In the genomic region with DNA sequence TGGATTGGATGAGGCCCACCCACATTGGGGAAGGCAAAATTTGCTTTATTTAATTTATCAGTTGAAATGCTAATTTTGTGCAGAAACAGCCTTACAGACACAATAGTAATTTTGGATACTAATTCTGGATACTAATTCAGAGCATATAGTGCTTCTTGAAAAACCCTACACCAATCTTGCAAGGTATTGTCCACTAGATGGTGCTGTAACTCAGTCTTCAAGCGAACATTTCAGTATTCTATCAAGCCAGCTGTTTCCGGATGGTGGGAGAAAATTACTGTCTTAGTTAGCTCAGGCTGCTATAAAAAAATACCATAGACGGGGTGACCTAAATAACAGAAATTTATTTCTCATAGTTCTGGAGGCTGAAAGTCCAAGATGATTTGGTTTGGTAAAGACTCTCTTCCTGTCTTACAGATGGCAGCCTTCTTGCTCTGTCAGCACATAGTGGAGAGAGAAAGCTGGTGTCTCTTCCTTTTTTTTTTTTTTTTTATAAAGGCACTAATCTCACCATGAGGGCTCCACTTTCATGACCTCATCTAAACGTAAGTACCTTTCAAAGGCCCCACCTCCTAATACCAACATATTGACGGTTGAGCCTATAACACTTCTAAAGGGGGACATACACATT, we compare ENCODE assay signal across 8 cellular contexts.
DNase-seq lines count a peak whose midpoint lies in the region; ATAC-seq and TF ChIP-seq lines count a peak whose summit lies in the region.

No MANE protein-coding gene starts in this region.

- TF ChIP-seq EP300 in Ishikawa (IDR thresholded peaks at IDR 0.05; ENCODE audit: borderline replicate concordance), result no peak

- DNase-seq in Daoy (ENCODE audit: low read depth), result peak; percentile 3
- peak; percentile 62 for DNase-seq in SK-N-DZ (ENCODE audit: low spot score)
- peak; percentile 7 for DNase-seq in iPS-NIHi7 (ENCODE audit: extremely low spot score)
- DNase-seq in NCI-H526 treated with DMSO at 0.1 percent for 48 hours (lab: John Stamatoyannopoulos, UW), result no peak

- TF ChIP-seq RAD21 in Ishikawa (IDR thresholded peaks at IDR 0.05; ENCODE audit: low read depth), result peak; percentile 91

- ATAC-seq in GM21825 (IDR thresholded peaks at IDR 0.05; ENCODE audit: unreplicated experiment) (no peak), HG03520 (IDR thresholded peaks at IDR 0.05; ENCODE audit: unreplicated experiment) (no peak), GM18867 (IDR thresholded peaks at IDR 0.05; ENCODE audit: unreplicated experiment) (no peak)

TF ChIP-seq in Ishikawa, 13 proteins besides CTCF, POLR2A, EP300 and RAD21:
- TF ChIP-seq CREB1 (IDR thresholded peaks at IDR 0.05; ENCODE audit: low read depth) (no peak), EGR1 (IDR thresholded peaks at IDR 0.05) (no peak), USF1 (IDR thresholded peaks at IDR 0.05) (no peak), ZBTB7A (IDR thresholded peaks at IDR 0.05; ENCODE audit: low read depth) (no peak), YY1 (IDR thresholded peaks at IDR 0.05; ENCODE audit: low read depth) (no peak), CEBPB (IDR thresholded peaks at IDR 0.05) (no peak), TCF12 (IDR thresholded peaks at IDR 0.05; ENCODE audit: low read depth) (no peak), FOXM1 (IDR thresholded peaks at IDR 0.05; ENCODE audit: borderline replicate concordance, low read depth) (no peak), NFIC (IDR thresholded peaks at IDR 0.05) (no peak), TEAD4 (IDR thresholded peaks at IDR 0.05) (no peak), TAF1 (IDR thresholded peaks at IDR 0.05; ENCODE audit: low read depth) (no peak)
- TF ChIP-seq, protein P1, sequence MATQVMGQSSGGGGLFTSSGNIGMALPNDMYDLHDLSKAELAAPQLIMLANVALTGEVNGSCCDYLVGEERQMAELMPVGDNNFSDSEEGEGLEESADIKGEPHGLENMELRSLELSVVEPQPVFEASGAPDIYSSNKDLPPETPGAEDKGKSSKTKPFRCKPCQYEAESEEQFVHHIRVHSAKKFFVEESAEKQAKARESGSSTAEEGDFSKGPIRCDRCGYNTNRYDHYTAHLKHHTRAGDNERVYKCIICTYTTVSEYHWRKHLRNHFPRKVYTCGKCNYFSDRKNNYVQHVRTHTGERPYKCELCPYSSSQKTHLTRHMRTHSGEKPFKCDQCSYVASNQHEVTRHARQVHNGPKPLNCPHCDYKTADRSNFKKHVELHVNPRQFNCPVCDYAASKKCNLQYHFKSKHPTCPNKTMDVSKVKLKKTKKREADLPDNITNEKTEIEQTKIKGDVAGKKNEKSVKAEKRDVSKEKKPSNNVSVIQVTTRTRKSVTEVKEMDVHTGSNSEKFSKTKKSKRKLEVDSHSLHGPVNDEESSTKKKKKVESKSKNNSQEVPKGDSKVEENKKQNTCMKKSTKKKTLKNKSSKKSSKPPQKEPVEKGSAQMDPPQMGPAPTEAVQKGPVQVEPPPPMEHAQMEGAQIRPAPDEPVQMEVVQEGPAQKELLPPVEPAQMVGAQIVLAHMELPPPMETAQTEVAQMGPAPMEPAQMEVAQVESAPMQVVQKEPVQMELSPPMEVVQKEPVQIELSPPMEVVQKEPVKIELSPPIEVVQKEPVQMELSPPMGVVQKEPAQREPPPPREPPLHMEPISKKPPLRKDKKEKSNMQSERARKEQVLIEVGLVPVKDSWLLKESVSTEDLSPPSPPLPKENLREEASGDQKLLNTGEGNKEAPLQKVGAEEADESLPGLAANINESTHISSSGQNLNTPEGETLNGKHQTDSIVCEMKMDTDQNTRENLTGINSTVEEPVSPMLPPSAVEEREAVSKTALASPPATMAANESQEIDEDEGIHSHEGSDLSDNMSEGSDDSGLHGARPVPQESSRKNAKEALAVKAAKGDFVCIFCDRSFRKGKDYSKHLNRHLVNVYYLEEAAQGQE (IDR thresholded peaks at IDR 0.05; ENCODE audit: low read depth), result no peak
- TF ChIP-seq, protein P2, sequence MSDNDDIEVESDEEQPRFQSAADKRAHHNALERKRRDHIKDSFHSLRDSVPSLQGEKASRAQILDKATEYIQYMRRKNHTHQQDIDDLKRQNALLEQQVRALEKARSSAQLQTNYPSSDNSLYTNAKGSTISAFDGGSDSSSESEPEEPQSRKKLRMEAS (IDR thresholded peaks at IDR 0.05), result no peak
